In genomic region chr1:21490774-21491482, GRCh38 we compare ENCODE assay signal across 8 cellular contexts. TPM values are rescaled to one million over a fixed set of nuclear protein-coding genes. Genes with fewer than 3 reads are reported as not detected.
DNase-seq lines count a peak whose midpoint lies in the region; ATAC-seq, FAIRE-seq and TF ChIP-seq lines count a peak whose summit lies in the region.

No MANE protein-coding gene starts in this region.

- H3K27me3 Mint-ChIP-seq in T-helper 17 cell = peaks cover 10% of the 10 kb centered on the region

- H3K9me3 ChIP-seq in T-helper 17 cell (ENCODE audit: control insufficient read depth, low read length, poor library complexity, severe bottlenecking) = no peaks in the 10 kb centered on the region
- no peaks in the 10 kb centered on the region for H3K9me3 ChIP-seq in vagina

- H3K36me3 ChIP-seq in BJ (ENCODE audit: control insufficient read depth, insufficient read depth, low read length) (no peaks in the 10 kb centered on the region), vagina (no peaks in the 10 kb centered on the region)

- no peak for TF ChIP-seq POLR2A in vagina (IDR thresholded peaks at IDR 0.05)

- H3K4me3 ChIP-seq in BJ (ENCODE audit: low read depth, low read length) = no peak overlapping the region
- H3K4me3 ChIP-seq in vagina = no peak overlapping the region

- H3K36me3 Mint-ChIP-seq in T-helper 17 cell (ENCODE audit: low read depth) = no peaks in the 10 kb centered on the region

- FAIRE-seq in frontal cortex (lab: Jason Lieb, UNC) = no peak

- POLR2A ChIA-PET in BJ (lab: Charles Lee) = no interaction called here

- no peak overlapping the region for H3K27ac Mint-ChIP-seq in T-helper 17 cell

- TF ChIP-seq CTCF in BJ (IDR thresholded peaks at IDR 0.05; ENCODE audit: insufficient read depth, low read depth, low read length) (peak; percentile 82), GM13976 (IDR thresholded peaks at IDR 0.05; ENCODE audit: borderline replicate concordance, control extremely low read depth, extremely low read depth, insufficient read depth, missing control alignments) (peak; percentile 40), vagina (IDR thresholded peaks at IDR 0.05) (no peak)

- in situ Hi-C loops in GM13976 (cut with MboI; ENCODE audit: low sequenced_read_pairs, unreplicated experiment) = no loop called here

- no peak overlapping the region for H3K27ac ChIP-seq in vagina

- H3K27me3 ChIP-seq in BJ (ENCODE audit: control insufficient read depth, insufficient read depth, low read length) (peaks cover 5% of the 10 kb centered on the region), vagina (no peaks in the 10 kb centered on the region)

- peak; percentile 45 for ATAC-seq in T-helper 17 cell

- intact Hi-C loops in vagina (cut with DNase I) = loop anchor here (5.0 kb wide), 1 partner anchor 531 kb away; no protein-coding TSS in a partner anchor

- DNase-seq in BJ (ENCODE audit: low read depth) (peak; percentile 24), GM13976 (ENCODE audit: low spot score) (peak; percentile 56), T-helper 17 cell (no peak), fibroblast of the conjunctiva (ENCODE audit: low read depth) (peak; percentile 55), frontal cortex (ENCODE audit: low spot score in 2 of 2) (no peak), inferior parietal cortex (ENCODE audit: extremely low spot score) (no peak), vagina (ENCODE audit: extremely low spot score in 2 of 2) (no peak)
- DNase-seq in stimulated activated CD4-positive, alpha-beta T cell treated with anti-CD3 and anti-CD28 coated beads, TNF-alpha, amount 100 ng/mL, for 24 hours (ENCODE audit: low read depth in 3 of 3) = peak in 2 of 3 experiments; percentile 4 to 40

- H3K4me3 Mint-ChIP-seq in T-helper 17 cell = no peak overlapping the region

- CTCF ChIA-PET in BJ (lab: Yijun Ruan, JAX) = interaction anchor here (0.6 to 4.7 kb wide), 22 partner anchors 9 to 259 kb away, joined by 3 to 113 read pairs (median 4); partner anchors contain the start of gene ALPL

- no peaks in the 10 kb centered on the region for H3K4me1 ChIP-seq in vagina

- H3K4me1 Mint-ChIP-seq in T-helper 17 cell = peaks cover 11% of the 10 kb centered on the region

RNA-seq across cellular contexts. Expression of gene ALPL, which starts 18.3 kb away (rescaled TPM):
- polyA plus RNA-seq in BJ (2011; rRNA removed) = 0.28 and 0.45 TPM in 2 replicates
- 0.14 and 0.15 TPM in 2 replicates for polyA minus RNA-seq in BJ (2011; rRNA and poly(A)+ RNA removed)
- not detected for total RNA-seq in T-helper 17 cell
- total RNA-seq in frontal cortex = 4.9 TPM
- 6.6 TPM for total RNA-seq in vagina

RNA-seq across cellular contexts. Expression of gene NBPF3, which starts 51.0 kb away (rescaled TPM):
- polyA plus RNA-seq in BJ (2011; rRNA removed) = 17.1 and 17.8 TPM in 2 replicates
- polyA minus RNA-seq in BJ (2011; rRNA and poly(A)+ RNA removed) = 15.7 and 17.6 TPM in 2 replicates
- total RNA-seq in T-helper 17 cell = 10 to 100 TPM; 11.4 to 15.6 TPM
- 11.0 TPM for total RNA-seq in frontal cortex
- 10.1 TPM for total RNA-seq in vagina

Comparison
In these comparisons a context has a peak if more than half of its experiments do, and no peak if none do; other contexts are left out.
1. DNase-seq: peak in BJ (single experiment), GM13976 (single experiment), fibroblast of the conjunctiva (single experiment) and stimulated activated CD4-positive, alpha-beta T cell treated with anti-CD3 and anti-CD28 coated beads, TNF-alpha, amount 100 ng/mL, for 24 hours (2 of 3); none in T-helper 17 cell (0 of 3), frontal cortex (0 of 2), inferior parietal cortex (single experiment) and vagina (0 of 2).
2. CTCF ChIP-seq: peak in BJ (single experiment) and GM13976 (single experiment); none in vagina (0 of 3).